Comparison of ENCODE assay signal across 16 cellular contexts in genomic region chr16:30688701-30689100, GRCh38.
"Had no signal": no experiment of that assay in that cellular context is flagged by ENCODE, and none has a peak within 500 bp of the region (broad histone marks: within the 10 kb centered on the region; RNA-seq: fewer than 3 reads in every experiment).

No MANE protein-coding gene starts in this region.

- H3K27me3 ChIP-seq: foreskin keratinocyte, neutrophil, right atrium auricular region, uterus had no signal

- H3K36me3 Mint-ChIP-seq: immature natural killer cell; naive thymus-derived CD4-positive, alpha-beta T cell; type B pancreatic cell had no signal

- H3K9me3 ChIP-seq: neutrophil, right atrium auricular region, uterus had no signal

- H3K27me3 Mint-ChIP-seq: dendritic cell treated with granulocyte-macrophage colony-stimulating factor and Interleukin-4, amounts not matched to agents 40 ng/mL and 50 ng/mL, for 4 days had no signal

- H3K27ac Mint-ChIP-seq: dendritic cell treated with granulocyte-macrophage colony-stimulating factor and Interleukin-4, amounts not matched to agents 40 ng/mL and 50 ng/mL, for 4 days; immature natural killer cell; naive thymus-derived CD4-positive, alpha-beta T cell; nephron progenitor cell; type B pancreatic cell had no signal

- ATAC-seq: foreskin keratinocyte; left cardiac atrium; left ventricle myocardium superior; naive thymus-derived CD4-positive, alpha-beta T cell had no signal

- H3K9me3 Mint-ChIP-seq: dendritic cell treated with granulocyte-macrophage colony-stimulating factor and Interleukin-4, amounts not matched to agents 40 ng/mL and 50 ng/mL, for 4 days; immature natural killer cell; naive thymus-derived CD4-positive, alpha-beta T cell; type B pancreatic cell had no signal

- DNase-seq: erythroblast; foreskin keratinocyte; immature natural killer cell; kidney; left cardiac atrium; left ventricle myocardium superior; naive thymus-derived CD4-positive, alpha-beta T cell; nephron progenitor cell; small intestine; stimulated activated CD4-positive, alpha-beta T cell treated with anti-CD3 and anti-CD28 coated beads, Interleukin-12 subunit alpha, Interleukin-12 subunit beta, amount 100 ng/mL, for 4 hours; stimulated activated naive CD4-positive, alpha-beta T cell treated with Interleukin-2 at 50 U/mL for 16 hours; uterus had no signal

- H3K36me3 ChIP-seq: neutrophil, right atrium auricular region, uterus had no signal

- H3K4me1 ChIP-seq: foreskin keratinocyte, right atrium auricular region, uterus had no signal

- H3K27ac ChIP-seq: foreskin keratinocyte, neutrophil, right atrium auricular region, uterus had no signal

- H3K4me3 ChIP-seq: right atrium auricular region, uterus had no signal

- H3K4me3 Mint-ChIP-seq: dendritic cell treated with granulocyte-macrophage colony-stimulating factor and Interleukin-4, amounts not matched to agents 40 ng/mL and 50 ng/mL, for 4 days; immature natural killer cell; naive thymus-derived CD4-positive, alpha-beta T cell; nephron progenitor cell; type B pancreatic cell had no signal
